9 cellular contexts compared by ENCODE assay signal in the genomic region with DNA sequence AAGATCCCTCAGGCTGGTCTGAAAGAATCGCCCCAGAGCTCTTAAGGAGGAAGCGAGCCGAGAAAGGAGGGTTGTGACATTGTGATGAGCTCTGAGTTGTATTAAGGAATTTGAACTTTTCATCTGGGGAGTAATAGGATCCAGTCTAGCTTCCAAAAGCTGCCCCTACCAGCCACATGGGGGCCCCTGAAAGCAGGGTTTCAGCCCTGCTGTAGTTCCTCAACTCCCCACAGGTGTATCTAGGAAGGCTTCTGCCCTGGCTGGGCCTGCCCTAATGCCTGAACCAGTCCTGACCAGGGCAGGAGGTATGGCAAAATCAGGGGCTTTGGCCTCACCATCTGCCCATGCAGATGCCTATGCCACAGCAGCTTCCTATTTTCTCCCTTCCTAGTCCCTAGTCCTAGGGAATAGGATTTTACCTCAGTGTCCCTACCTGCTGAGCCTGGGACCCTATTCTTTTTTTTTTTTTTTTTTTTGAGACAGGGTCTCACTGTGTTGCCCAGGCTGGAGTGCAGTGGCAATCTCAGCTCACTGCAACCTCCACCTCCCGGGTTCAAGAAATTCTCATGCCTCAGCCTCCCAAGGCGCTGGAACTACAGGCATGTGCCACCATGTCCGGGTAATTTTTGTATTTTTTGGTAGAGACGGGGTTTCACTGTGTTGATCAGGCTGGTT. TPM values are rescaled to one million over a fixed set of nuclear protein-coding genes. Genes with fewer than 3 reads are reported as not detected.
DNase-seq lines count a peak whose midpoint lies in the region; ATAC-seq and TF ChIP-seq lines count a peak whose summit lies in the region.
"Had no signal": no experiment of that assay in that cellular context is flagged by ENCODE, and none has a peak within 500 bp of the region (broad histone marks: within the 10 kb centered on the region; RNA-seq: fewer than 3 reads in every experiment).

No MANE protein-coding gene starts in this region.

- H3K4me1 Mint-ChIP-seq in activated naive CD8-positive, alpha-beta T cell treated with anti-CD3 and anti-CD28 coated beads, Interleukin-2, amount 50 U/mL, for 24 hours: peaks cover 20% of the 10 kb centered on the region

- peak; percentile 73 for TF ChIP-seq CTCF in BE2C (IDR thresholded peaks at IDR 0.05; ENCODE audit: low read depth, low read length)
- TF ChIP-seq CTCF in GM12875 (IDR thresholded peaks at IDR 0.05; ENCODE audit: borderline replicate concordance, insufficient read depth, low read depth, low read length): peak; percentile 86
- TF ChIP-seq CTCF in kidney epithelial cell (IDR thresholded peaks at IDR 0.05; ENCODE audit: insufficient read depth, low read length, poor library complexity, severe bottlenecking): peak; percentile 86
- peak in 5 of 6 experiments; percentile 70 to 94 (median 72) for TF ChIP-seq CTCF in thyroid gland (IDR thresholded peaks at IDR 0.05)

- H3K36me3 Mint-ChIP-seq in activated naive CD8-positive, alpha-beta T cell treated with anti-CD3 and anti-CD28 coated beads, Interleukin-2, amount 50 U/mL, for 24 hours (ENCODE audit: low read depth): no peaks in the 10 kb centered on the region

- TF ChIP-seq POLR2A in thyroid gland (IDR thresholded peaks at IDR 0.05): no peak

- no peak overlapping the region for H3K27ac ChIP-seq in thyroid gland
- H3K27ac ChIP-seq: SK-N-MC had no signal

- no peaks in the 10 kb centered on the region for H3K9me3 Mint-ChIP-seq in activated naive CD8-positive, alpha-beta T cell treated with anti-CD3 and anti-CD28 coated beads, Interleukin-2, amount 50 U/mL, for 24 hours

- DNase-seq in BE2C (peak; percentile 58), RPMI7951 (ENCODE audit: low read depth) (peak; percentile 46), kidney epithelial cell (ENCODE audit: low read depth) (no peak), thyroid gland (peak; percentile 65 to 67)
- DNase-seq in activated naive CD8-positive, alpha-beta T cell treated with anti-CD3 and anti-CD28 coated beads, Interleukin-2, amount 50 U/mL, for 24 hours: peak; percentile 36

- no peaks in the 10 kb centered on the region for H3K9me3 ChIP-seq in BE2C
- no peaks in the 10 kb centered on the region for H3K9me3 ChIP-seq in thyroid gland

- no peak overlapping the region for H3K27ac Mint-ChIP-seq in activated naive CD8-positive, alpha-beta T cell treated with anti-CD3 and anti-CD28 coated beads, Interleukin-2, amount 50 U/mL, for 24 hours

- WGBS in thyroid gland, 2 donors: 67 to 69% methylated on average over 7 of the region's 7 CpGs

- H3K27me3 ChIP-seq in BE2C (no peaks in the 10 kb centered on the region), kidney epithelial cell (ENCODE audit: control insufficient read depth, insufficient read depth, low read length) (no peaks in the 10 kb centered on the region), thyroid gland (no peaks in the 10 kb centered on the region)

- H3K27me3 Mint-ChIP-seq in activated naive CD8-positive, alpha-beta T cell treated with anti-CD3 and anti-CD28 coated beads, Interleukin-2, amount 50 U/mL, for 24 hours: no peaks in the 10 kb centered on the region

- no peak overlapping the region for H3K4me3 ChIP-seq in BE2C (ENCODE audit: low read depth, low read length)
- H3K4me3 ChIP-seq in GM12875 (ENCODE audit: low read depth, low read length): no peak overlapping the region
- H3K4me3 ChIP-seq in kidney epithelial cell (ENCODE audit: low read depth, low read length): no peak overlapping the region
- no peak overlapping the region for H3K4me3 ChIP-seq in thyroid gland (replicated peaks in 1 of 3)
- H3K4me3 ChIP-seq: SK-N-MC had no signal

- no peaks in the 10 kb centered on the region for H3K36me3 ChIP-seq in BE2C
- no peaks in the 10 kb centered on the region for H3K36me3 ChIP-seq in kidney epithelial cell (ENCODE audit: control insufficient read depth, insufficient read depth, low read length)
- H3K36me3 ChIP-seq in thyroid gland: peaks cover 19 to 24% of the 10 kb centered on the region in 2 donors

- H3K4me3 Mint-ChIP-seq in activated naive CD8-positive, alpha-beta T cell treated with anti-CD3 and anti-CD28 coated beads, Interleukin-2, amount 50 U/mL, for 24 hours: no peak overlapping the region

- intact Hi-C loops in thyroid gland (cut with DNase I): no loop called here

- ATAC-seq in HG03342 (IDR thresholded peaks at IDR 0.05; ENCODE audit: unreplicated experiment): peak; percentile 66
- ATAC-seq in activated naive CD8-positive, alpha-beta T cell treated with anti-CD3 and anti-CD28 coated beads, Interleukin-2, amount 50 U/mL, for 24 hours: peak; percentile 29
- ATAC-seq in GM21786 (IDR thresholded peaks at IDR 0.05; ENCODE audit: unreplicated experiment): no peak

- H3K4me1 ChIP-seq in BE2C (no peaks in the 10 kb centered on the region), thyroid gland (peaks cover 0 to 4% of the 10 kb centered on the region in 2 donors)

RNA-seq across cellular contexts. Expression of gene AP3S2, which starts 5.0 kb away (rescaled TPM):
- 35.1 TPM for polyA plus RNA-seq in BE2C (2012; ENCODE audit: insufficient read depth, insufficient read length, low read depth)
- total RNA-seq in RPMI7951 (2014; rRNA removed; shearing (Covaris generic)): 56.0 and 61.0 TPM in 2 replicates
- total RNA-seq in kidney epithelial cell: 47.1 and 66.6 TPM in 2 replicates
- 10 to 100 TPM; 59.6 to 98.6 (median 67.6) TPM for total RNA-seq in thyroid gland

RNA-seq across cellular contexts. Expression of gene ARPIN, which starts 14.0 kb away (rescaled TPM):
- 3.1 TPM for polyA plus RNA-seq in BE2C (2012; ENCODE audit: insufficient read depth, insufficient read length, low read depth)
- 12.0 and 15.1 TPM in 2 replicates for total RNA-seq in RPMI7951 (2014; rRNA removed; shearing (Covaris generic))
- total RNA-seq in kidney epithelial cell (10.5 and 11.2 TPM in 2 replicates), thyroid gland (10 to 100 TPM; 21.4 to 26.5 (median 24.1) TPM)
